16 cellular contexts compared by ENCODE assay signal in genomic region chr9:86714976-86715375, GRCh38.
A peak's percentile ranks its signal among the peaks of the same experiment; 100 is the strongest.
DNase-seq lines count a peak whose midpoint lies in the region; ATAC-seq and TF ChIP-seq lines count a peak whose summit lies in the region.
"Had no signal": no experiment of that assay in that cellular context is flagged by ENCODE, and none has a peak within 500 bp of the region (broad histone marks: within the 10 kb centered on the region; RNA-seq: fewer than 3 reads in every experiment).

No MANE protein-coding gene starts in this region.

- TF ChIP-seq CTCF in AG09309 (IDR thresholded peaks at IDR 0.05; ENCODE audit: control insufficient read depth, insufficient read depth, low read depth, low read length, missing control alignments) = no peak
- no peak for TF ChIP-seq CTCF in HFFc6 (IDR thresholded peaks at IDR 0.05)

- DNase-seq in AG09309 (ENCODE audit: low read depth) = peak; percentile 72
- DNase-seq in HFFc6 = peak; percentile 75
- peak; percentile 36 for DNase-seq in fibroblast of gingiva (ENCODE audit: low read depth)
- DNase-seq in non-pigmented ciliary epithelial cell (ENCODE audit: low read depth) = peak; percentile 49
- no peak for DNase-seq in activated T-cell treated with anti-CD3 and anti-CD28 coated beads, Interleukin-2, amount 50 U/mL, for 72 hours
- no peak for DNase-seq in cortex of kidney (lab: John Stamatoyannopoulos, UW)
- DNase-seq: activated CD4-positive, alpha-beta T cell treated with anti-CD3 and anti-CD28 coated beads for 1 hour; activated naive CD8-positive, alpha-beta T cell treated with anti-CD3 and anti-CD28 coated beads for 36 hours; DMS 273 treated with DMSO at 0.1 percent for 48 hours; erythroblast; KG1; naive thymus-derived CD4-positive, alpha-beta T cell; NCI-H2029; stimulated activated CD4-positive, alpha-beta T cell treated with anti-CD3 and anti-CD28 coated beads, Interleukin-4, amount 100 ng/mL, for 4 hours had no signal

- H3K4me1 Mint-ChIP-seq in HFFc6 (ENCODE audit: low read depth) = peaks cover 47% of the 10 kb centered on the region
- no peaks in the 10 kb centered on the region for H3K4me1 Mint-ChIP-seq in activated T-cell treated with anti-CD3 and anti-CD28 coated beads, Interleukin-2, amount 50 U/mL, for 72 hours (ENCODE audit: low read depth)
- H3K4me1 Mint-ChIP-seq: activated naive CD8-positive, alpha-beta T cell treated with anti-CD3 and anti-CD28 coated beads for 36 hours; naive thymus-derived CD4-positive, alpha-beta T cell had no signal

- H3K27ac Mint-ChIP-seq in HFFc6 = peak overlapping the region; percentile 74
- no peak overlapping the region for H3K27ac Mint-ChIP-seq in activated T-cell treated with anti-CD3 and anti-CD28 coated beads, Interleukin-2, amount 50 U/mL, for 72 hours
- H3K27ac Mint-ChIP-seq: activated naive CD8-positive, alpha-beta T cell treated with anti-CD3 and anti-CD28 coated beads for 36 hours; naive thymus-derived CD4-positive, alpha-beta T cell had no signal

- no peaks in the 10 kb centered on the region for H3K9me3 Mint-ChIP-seq in HFFc6
- H3K9me3 Mint-ChIP-seq in activated T-cell treated with anti-CD3 and anti-CD28 coated beads, Interleukin-2, amount 50 U/mL, for 72 hours = no peaks in the 10 kb centered on the region
- H3K9me3 Mint-ChIP-seq: activated naive CD8-positive, alpha-beta T cell treated with anti-CD3 and anti-CD28 coated beads for 36 hours had no signal

- 0 out of 2 replicates have a peak, but pooled peaks cover 4% of the 10 kb centered on the region for H3K36me3 Mint-ChIP-seq in HFFc6 (ENCODE audit: low read depth)
- H3K36me3 Mint-ChIP-seq in activated T-cell treated with anti-CD3 and anti-CD28 coated beads, Interleukin-2, amount 50 U/mL, for 72 hours (ENCODE audit: insufficient read depth in 2 of 2) = no peaks in the 10 kb centered on the region
- H3K36me3 Mint-ChIP-seq: activated naive CD8-positive, alpha-beta T cell treated with anti-CD3 and anti-CD28 coated beads for 36 hours; naive thymus-derived CD4-positive, alpha-beta T cell had no signal

- H3K27me3 Mint-ChIP-seq in HFFc6 (ENCODE audit: insufficient read depth) = no peaks in the 10 kb centered on the region
- no peaks in the 10 kb centered on the region for H3K27me3 Mint-ChIP-seq in activated T-cell treated with anti-CD3 and anti-CD28 coated beads, Interleukin-2, amount 50 U/mL, for 72 hours (ENCODE audit: low read depth)

- H3K4me3 ChIP-seq in AG09309 (ENCODE audit: control insufficient read depth, low read depth, low read length) = no peak overlapping the region

- H3K4me3 Mint-ChIP-seq in HFFc6 = peak overlapping the region; percentile 24; the same call in 1 of the 2 replicates
- no peak overlapping the region for H3K4me3 Mint-ChIP-seq in activated T-cell treated with anti-CD3 and anti-CD28 coated beads, Interleukin-2, amount 50 U/mL, for 72 hours
- H3K4me3 Mint-ChIP-seq: activated naive CD8-positive, alpha-beta T cell treated with anti-CD3 and anti-CD28 coated beads for 36 hours; naive thymus-derived CD4-positive, alpha-beta T cell had no signal

- ATAC-seq in GM18858 (IDR thresholded peaks at IDR 0.05; ENCODE audit: unreplicated experiment) = no peak
- no peak for ATAC-seq in activated T-cell treated with anti-CD3 and anti-CD28 coated beads, Interleukin-2, amount 50 U/mL, for 72 hours (replicated peaks in 1 of 2)
- ATAC-seq in HG03442 (IDR thresholded peaks at IDR 0.05; ENCODE audit: unreplicated experiment) = no peak
- ATAC-seq: naive thymus-derived CD4-positive, alpha-beta T cell had no signal

Comparison
In these comparisons a context has a peak if more than half of its experiments do, and no peak if none do; other contexts are left out.
1. DNase-seq: peak in AG09309 (single experiment), HFFc6 (single experiment), fibroblast of gingiva (single experiment) and non-pigmented ciliary epithelial cell (single experiment); none in activated T-cell treated with anti-CD3 and anti-CD28 coated beads, Interleukin-2, amount 50 U/mL, for 72 hours (0 of 2) and cortex of kidney (single experiment).